ENCODE assay signal across 8 cellular contexts in the genomic region with DNA sequence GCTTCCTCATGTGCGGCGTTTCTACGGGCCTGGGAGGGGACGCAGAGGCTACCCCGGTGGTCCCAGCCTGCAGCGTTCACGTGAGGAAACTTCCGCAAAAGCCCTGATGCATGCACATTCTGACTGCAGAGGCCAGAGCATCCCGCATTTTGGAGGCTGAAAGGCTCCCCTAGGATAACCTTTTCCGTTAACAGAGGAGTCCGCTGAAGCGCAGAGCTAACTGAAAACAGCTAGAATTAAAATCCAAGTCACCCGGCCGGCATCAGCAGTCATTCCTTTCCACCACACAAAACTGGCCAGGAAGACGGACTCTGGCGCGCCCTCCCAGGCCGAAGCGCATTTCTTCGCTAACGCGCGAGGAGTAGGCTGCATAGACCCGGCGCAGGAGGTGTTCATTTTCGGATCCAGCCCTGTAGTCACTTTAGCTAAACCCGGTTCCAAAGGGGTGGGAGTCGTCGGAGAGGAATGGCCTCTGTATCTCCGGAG. TPM values are rescaled to one million over a fixed set of nuclear protein-coding genes. Genes with fewer than 3 reads are reported as not detected.
DNase-seq lines count a peak whose midpoint lies in the region; ATAC-seq and TF ChIP-seq lines count a peak whose summit lies in the region.

No MANE protein-coding gene starts in this region.

- H3K9me3 Mint-ChIP-seq in WTC11 (peaks cover 8% of the 10 kb centered on the region), neural crest cell (peaks cover 7% of the 10 kb centered on the region)

- ATAC-seq in WTC11: peak; percentile 3; the same call in 1 of the 2 replicates
- ATAC-seq in GM21737 (IDR thresholded peaks at IDR 0.05; ENCODE audit: unreplicated experiment): no peak

- TF ChIP-seq CTCF in WTC11 (IDR thresholded peaks at IDR 0.05) (no peak), fibroblast of villous mesenchyme (IDR thresholded peaks at IDR 0.05; ENCODE audit: insufficient read depth, low read depth, low read length) (peak; percentile 27), neural crest cell (conservative IDR thresholded peaks at IDR 0.05) (no peak)

- peak overlapping the region; percentile 92 to 99 (median 97) for H3K4me3 ChIP-seq in BLaER1 treated with 17β-estradiol and CSF1 and Interleukin-3, amounts not matched to agents 10 nM and 100 nM
- peak overlapping the region; percentile 69 for H3K4me3 ChIP-seq in fibroblast of villous mesenchyme (ENCODE audit: low read depth, low read length)

- H3K4me3 Mint-ChIP-seq in WTC11: peak overlapping the region; percentile 87
- H3K4me3 Mint-ChIP-seq in neural crest cell: peak overlapping the region; percentile 96

- DNase-seq in HCEC 1CT (peak; percentile 77), WTC11 (ENCODE audit: low spot score) (peak; percentile 55), fibroblast of villous mesenchyme (ENCODE audit: low read depth) (peak; percentile 82), neural crest cell (ENCODE audit: low read depth, low spot score) (peak; percentile 25), LoVo (ENCODE audit: low spot score) (no peak), NCI-H524 treated with DMSO at 0.1 percent for 48 hours (lab: John Stamatoyannopoulos, UW) (no peak)

- peak overlapping the region; percentile 86 to 99 (median 98) for H3K27ac ChIP-seq in BLaER1 treated with 17β-estradiol and CSF1 and Interleukin-3, amounts not matched to agents 10 nM and 100 nM

- H3K27me3 Mint-ChIP-seq in WTC11 (ENCODE audit: low read depth) (peaks cover 20% of the 10 kb centered on the region), neural crest cell (ENCODE audit: low read depth) (peaks cover 37% of the 10 kb centered on the region)

- H3K36me3 ChIP-seq in BLaER1 treated with 17β-estradiol and CSF1 and Interleukin-3, amounts not matched to agents 10 nM and 100 nM: peaks cover 26 to 32% (median 30%) of the 10 kb centered on the region in 11 experiments

- H3K27ac Mint-ChIP-seq in WTC11 (peak overlapping the region; percentile 37; the same call in 1 of the 2 replicates), neural crest cell (ENCODE audit: unreplicated experiment) (peak overlapping the region; percentile 50)

- no peaks in the 10 kb centered on the region for H3K27me3 ChIP-seq in BLaER1 treated with 17β-estradiol and CSF1 and Interleukin-3, amounts not matched to agents 10 nM and 100 nM

- POLR2A ChIA-PET in WTC11 (lab: Charles Lee): interaction anchor here (0.7 to 1.1 kb wide), 3 partner anchors 20 to 216 kb away, joined by 3 to 8 read pairs (median 4); no protein-coding TSS in a partner anchor

- peak overlapping the region; percentile 82 to 97 (median 93) for H3K4me2 ChIP-seq in BLaER1 treated with 17β-estradiol and CSF1 and Interleukin-3, amounts not matched to agents 10 nM and 100 nM

- peaks cover 26% of the 10 kb centered on the region for H3K36me3 Mint-ChIP-seq in WTC11
- H3K36me3 Mint-ChIP-seq in neural crest cell (ENCODE audit: low read depth): peaks cover 20% of the 10 kb centered on the region

- peaks cover 42% of the 10 kb centered on the region for H3K4me1 Mint-ChIP-seq in WTC11
- peaks cover 20% of the 10 kb centered on the region for H3K4me1 Mint-ChIP-seq in neural crest cell

- H3K9me3 ChIP-seq in BLaER1 treated with 17β-estradiol and CSF1 and Interleukin-3, amounts not matched to agents 10 nM and 100 nM (replicated peaks in 1 of 11): peaks cover 6 to 25% (median 21%) of the 10 kb centered on the region in 11 experiments

- H3K9ac ChIP-seq in BLaER1 treated with 17β-estradiol and CSF1 and Interleukin-3, amounts not matched to agents 10 nM and 100 nM: peak overlapping the region; percentile 98 to 99 (median 99)

- peaks cover 8 to 35% (median 17%) of the 10 kb centered on the region in 11 experiments; a peak in 18 of 22 replicates for H4K20me1 ChIP-seq in BLaER1 treated with 17β-estradiol and CSF1 and Interleukin-3, amounts not matched to agents 10 nM and 100 nM

- CTCF ChIA-PET in WTC11 (lab: Charles Lee): interaction anchor here (0.7 to 4.0 kb wide), 9 partner anchors 9 to 70 kb away, joined by 3 to 24 read pairs (median 5); partner anchors contain the start of gene AFG3L2

- H3K4me1 ChIP-seq in BLaER1 treated with 17β-estradiol and CSF1 and Interleukin-3, amounts not matched to agents 10 nM and 100 nM: peaks cover 25 to 46% (median 34%) of the 10 kb centered on the region in 10 experiments

TF ChIP-seq in WTC11, 78 proteins besides CTCF, POLR2A, EP300 and RAD21 (continues in another document):
- TF ChIP-seq PRDM15 (CRISPR knock-in tag; IDR thresholded peaks at IDR 0.05): no peak
- TF ChIP-seq, protein P1, sequence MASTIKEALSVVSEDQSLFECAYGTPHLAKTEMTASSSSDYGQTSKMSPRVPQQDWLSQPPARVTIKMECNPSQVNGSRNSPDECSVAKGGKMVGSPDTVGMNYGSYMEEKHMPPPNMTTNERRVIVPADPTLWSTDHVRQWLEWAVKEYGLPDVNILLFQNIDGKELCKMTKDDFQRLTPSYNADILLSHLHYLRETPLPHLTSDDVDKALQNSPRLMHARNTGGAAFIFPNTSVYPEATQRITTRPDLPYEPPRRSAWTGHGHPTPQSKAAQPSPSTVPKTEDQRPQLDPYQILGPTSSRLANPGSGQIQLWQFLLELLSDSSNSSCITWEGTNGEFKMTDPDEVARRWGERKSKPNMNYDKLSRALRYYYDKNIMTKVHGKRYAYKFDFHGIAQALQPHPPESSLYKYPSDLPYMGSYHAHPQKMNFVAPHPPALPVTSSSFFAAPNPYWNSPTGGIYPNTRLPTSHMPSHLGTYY (CRISPR knock-in tag; IDR thresholded peaks at IDR 0.05): no peak
- no peak for TF ChIP-seq ZNF281 (CRISPR knock-in tag; IDR thresholded peaks at IDR 0.05)
- TF ChIP-seq GTF2I (CRISPR knock-in tag; conservative IDR thresholded peaks at IDR 0.05): no peak
- TF ChIP-seq, protein P2, sequence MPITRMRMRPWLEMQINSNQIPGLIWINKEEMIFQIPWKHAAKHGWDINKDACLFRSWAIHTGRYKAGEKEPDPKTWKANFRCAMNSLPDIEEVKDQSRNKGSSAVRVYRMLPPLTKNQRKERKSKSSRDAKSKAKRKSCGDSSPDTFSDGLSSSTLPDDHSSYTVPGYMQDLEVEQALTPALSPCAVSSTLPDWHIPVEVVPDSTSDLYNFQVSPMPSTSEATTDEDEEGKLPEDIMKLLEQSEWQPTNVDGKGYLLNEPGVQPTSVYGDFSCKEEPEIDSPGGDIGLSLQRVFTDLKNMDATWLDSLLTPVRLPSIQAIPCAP (CRISPR knock-in tag; IDR thresholded peaks at IDR 0.05): no peak
- TF ChIP-seq ZNF232 (CRISPR knock-in tag; IDR thresholded peaks at IDR 0.05): no peak

RNA-seq across cellular contexts. Expression of gene TUBB6, which starts 0.7 kb away (rescaled TPM):
- total RNA-seq in WTC11 (2021): 137 to 240 TPM (median 149 TPM) in 3 replicates
- total RNA-seq in fibroblast of villous mesenchyme: 821 and 1,150 TPM in 2 replicates
- total RNA-seq in neural crest cell: 77.8 and 81.8 TPM in 2 replicates

RNA-seq across cellular contexts. Expression of gene CIDEA, which starts 53.1 kb away (rescaled TPM):
- 0.23 to 0.50 TPM (median 0.23 TPM) in 3 replicates for total RNA-seq in WTC11 (2021)
- total RNA-seq in fibroblast of villous mesenchyme: not detected in 2 replicates
- total RNA-seq in neural crest cell: not detected in 2 replicates

Comparison
In these comparisons a context has a peak if more than half of its experiments do, and no peak if none do; other contexts are left out.
1. DNase-seq: peak in HCEC 1CT (single experiment), WTC11 (single experiment), fibroblast of villous mesenchyme (single experiment) and neural crest cell (single experiment); none in LoVo (single experiment) and NCI-H524 treated with DMSO at 0.1 percent for 48 hours (single experiment).